8 cellular contexts compared by ENCODE assay signal in the genomic region with DNA sequence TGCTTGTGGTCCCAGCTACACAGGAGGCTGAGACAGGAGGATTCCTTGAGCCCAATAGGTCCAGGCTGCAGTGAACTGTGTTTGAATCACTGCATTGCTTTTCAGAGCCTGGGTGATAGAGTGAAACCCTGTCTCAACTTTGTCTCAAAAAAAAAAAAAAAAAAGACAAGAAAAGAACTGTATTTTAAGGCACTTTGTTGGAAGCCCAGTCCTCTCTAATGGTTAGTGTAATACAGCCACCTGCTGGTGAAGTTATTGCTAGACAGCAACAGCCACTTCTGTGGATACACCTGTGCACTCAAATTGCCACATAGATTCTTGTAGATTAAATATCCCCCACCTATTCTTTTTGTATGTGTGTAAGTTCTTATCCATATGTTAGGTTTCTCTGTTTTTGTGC. TPM values are rescaled to one million over a fixed set of nuclear protein-coding genes. Genes with fewer than 3 reads are reported as not detected.
DNase-seq lines count a peak whose midpoint lies in the region; ATAC-seq and TF ChIP-seq lines count a peak whose summit lies in the region.

No MANE protein-coding gene starts in this region.

- CTCF ChIA-PET in Panc1 (lab: Charles Lee): interaction anchor here (0.7 kb wide), 1 partner anchor 162 kb away, joined by 4 read pairs; no protein-coding TSS in a partner anchor

- H3K27ac ChIP-seq in Panc1 (ENCODE audit: low read length): no peak overlapping the region

- POLR2A ChIA-PET in Panc1 (lab: Charles Lee): interaction anchor here (0.7 kb wide), 1 partner anchor 170 kb away, joined by 6 read pairs; no protein-coding TSS in a partner anchor

- no peaks in the 10 kb centered on the region for H3K9me3 ChIP-seq in Panc1 (ENCODE audit: control insufficient read depth, insufficient read depth, low read depth, low read length)
- H3K9me3 ChIP-seq in MG63: no peaks in the 10 kb centered on the region

- no peak overlapping the region for H3K4me3 Mint-ChIP-seq in progenitor cell of endocrine pancreas (ENCODE audit: low read depth)

- no peaks in the 10 kb centered on the region for H3K36me3 ChIP-seq in Panc1 (ENCODE audit: control insufficient read depth, insufficient read depth, low read length)
- no peaks in the 10 kb centered on the region for H3K36me3 ChIP-seq in MG63

- DNase-seq in NCI-H146 (lab: John Stamatoyannopoulos, UW) (peak; percentile 1), NCI-H146 treated with DMSO at 0.1 percent for 48 hours (lab: John Stamatoyannopoulos, UW; ENCODE audit: unreplicated experiment) (no peak), Panc1 (ENCODE audit: low read depth, low spot score) (no peak), fibroblast of gingiva (ENCODE audit: low read depth) (peak; percentile 22), progenitor cell of endocrine pancreas (ENCODE audit: low spot score, unreplicated experiment) (peak; percentile 22), MG63 (no peak)

- no peak overlapping the region for H3K4me3 ChIP-seq in Panc1 (ENCODE audit: low read depth in 2 of 2, low read length in 2 of 2)
- H3K4me3 ChIP-seq in MG63: no peak overlapping the region

- intact Hi-C loops in Panc1 (cut with micrococcal nuclease; ENCODE audit: unreplicated experiment): no loop called here

- no peaks in the 10 kb centered on the region; the same call in 1 of the 2 replicates for H3K27me3 ChIP-seq in Panc1 (ENCODE audit: control insufficient read depth, insufficient read depth, low read length)
- H3K27me3 ChIP-seq in MG63: no peaks in the 10 kb centered on the region

- H3K4me1 ChIP-seq in Panc1 (ENCODE audit: control insufficient read depth, insufficient read depth, low read length): no peaks in the 10 kb centered on the region

- TF ChIP-seq CTCF in Panc1 (IDR thresholded peaks at IDR 0.05) (peak; percentile 57), progenitor cell of endocrine pancreas (IDR thresholded peaks at IDR 0.05; ENCODE audit: unreplicated experiment) (peak; percentile 80)

- peaks cover 32% of the 10 kb centered on the region for H3K4me1 Mint-ChIP-seq in progenitor cell of endocrine pancreas (ENCODE audit: low read depth)

- H3K36me3 Mint-ChIP-seq in progenitor cell of endocrine pancreas (ENCODE audit: insufficient read depth): no peaks in the 10 kb centered on the region

- peaks cover 21% of the 10 kb centered on the region for H3K27me3 Mint-ChIP-seq in progenitor cell of endocrine pancreas

- in situ Hi-C loops in Panc1 (cut with HindIII; ENCODE audit: low pct_unique_long_range_greater_than_20kb, low sequenced_read_pairs): no loop called here

- no peaks in the 10 kb centered on the region for H3K9me3 Mint-ChIP-seq in progenitor cell of endocrine pancreas (ENCODE audit: low read depth)

- ATAC-seq in GM18907 (IDR thresholded peaks at IDR 0.05; ENCODE audit: unreplicated experiment) (peak; percentile 53), HG03159 (IDR thresholded peaks at IDR 0.05; ENCODE audit: unreplicated experiment) (peak; percentile 43), Panc1 (no peak)

- no TSS peak for BruUV-seq in Panc1 (replicated peaks; lab: Mats Ljungman, UMichigan)

- no peak overlapping the region for H3K27ac Mint-ChIP-seq in progenitor cell of endocrine pancreas

RNA-seq across cellular contexts. Expression of gene FGG, which starts 10.1 kb away (rescaled TPM):
- total RNA-seq in Panc1 (2021; ENCODE audit: unreplicated experiment) (1.8 TPM), progenitor cell of endocrine pancreas (7.4 and 14.0 TPM in 2 replicates)
- polyA plus RNA-seq in Panc1 (2012; ENCODE audit: insufficient read length): not detected
- total RNA-seq in MG63 (2014; rRNA removed; shearing (Covaris generic); ENCODE audit: low replicate concordance): not detected in 2 replicates

RNA-seq across cellular contexts. Expression of gene FGA, which starts 32.1 kb away (rescaled TPM):
- total RNA-seq in Panc1 (2021; ENCODE audit: unreplicated experiment) (2.7 TPM), progenitor cell of endocrine pancreas (13.5 and 18.2 TPM in 2 replicates)
- not detected for polyA plus RNA-seq in Panc1 (2012; ENCODE audit: insufficient read length)
- total RNA-seq in MG63 (2014; rRNA removed; shearing (Covaris generic); ENCODE audit: low replicate concordance): not detected in 2 replicates

RNA-seq across cellular contexts. Expression of gene FGB, which starts 59.8 kb away (rescaled TPM):
- total RNA-seq in Panc1 (2021; ENCODE audit: unreplicated experiment) (2.0 TPM), progenitor cell of endocrine pancreas (37.7 and 63.3 TPM in 2 replicates)
- polyA plus RNA-seq in Panc1 (2012; ENCODE audit: insufficient read length): not detected
- total RNA-seq in MG63 (2014; rRNA removed; shearing (Covaris generic); ENCODE audit: low replicate concordance): not detected in 2 replicates

Comparison
In these comparisons a context has a peak if more than half of its experiments do, and no peak if none do; other contexts are left out.
1. DNase-seq: peak in NCI-H146 (single experiment), fibroblast of gingiva (single experiment) and progenitor cell of endocrine pancreas (single experiment); none in NCI-H146 treated with DMSO at 0.1 percent for 48 hours (single experiment), Panc1 (single experiment) and MG63 (single experiment).
2. RNA of gene FGB, which starts 59.8 kb away (total RNA-seq): 37.7 to 63.3 TPM in progenitor cell of endocrine pancreas; 2.0 TPM in Panc1 (single experiment) and not detected in MG63; every median in the first group is over 10 times any median in the second.